ENCODE assay signal across 1 cellular context in genomic region chr1:27365372-27366112, GRCh38.
TF ChIP-seq lines count a peak whose summit lies in the region.

No MANE protein-coding gene starts in this region.

TF ChIP-seq in IMR-90, 13 proteins besides CTCF, POLR2A, EP300 and RAD21:
- no peak for TF ChIP-seq NFE2L2 (IDR thresholded peaks at IDR 0.05; ENCODE audit: low read depth, low read length)
- TF ChIP-seq MAZ (IDR thresholded peaks at IDR 0.05; ENCODE audit: borderline replicate concordance, low read depth, low read length), result peak; percentile 53; the same call in 1 of the 2 replicates
- TF ChIP-seq RFX5 (IDR thresholded peaks at IDR 0.05; ENCODE audit: low read depth, low read length), result no peak
- TF ChIP-seq BHLHE40 (IDR thresholded peaks at IDR 0.05; ENCODE audit: low read depth, low read length), result no peak
- TF ChIP-seq CHD1 (IDR thresholded peaks at IDR 0.05; ENCODE audit: low read depth, low read length), result no peak
- no peak for TF ChIP-seq SMC3 (IDR thresholded peaks at IDR 0.05; ENCODE audit: low read depth, low read length)
- TF ChIP-seq MAFK (IDR thresholded peaks at IDR 0.05; ENCODE audit: low read depth, low read length), result no peak
- TF ChIP-seq MXI1 (IDR thresholded peaks at IDR 0.05; ENCODE audit: borderline replicate concordance, low read depth, low read length), result no peak; the same call in 1 of the 2 replicates
